16 cellular contexts compared by ENCODE assay signal in genomic region chr11:115391598-115391997, GRCh38.
DNase-seq lines count a peak whose midpoint lies in the region; ATAC-seq, FAIRE-seq and TF ChIP-seq lines count a peak whose summit lies in the region.
"Had no signal": no experiment of that assay in that cellular context is flagged by ENCODE, and none has a peak within 500 bp of the region (broad histone marks: within the 10 kb centered on the region; RNA-seq: fewer than 3 reads in every experiment).

No MANE protein-coding gene starts in this region.

- peaks cover 25% of the 10 kb centered on the region for H3K4me1 Mint-ChIP-seq in endothelial cell (ENCODE audit: unreplicated experiment)
- H3K4me1 Mint-ChIP-seq in WTC11, result peaks cover 16% of the 10 kb centered on the region
- H3K4me1 Mint-ChIP-seq in chondrocyte (ENCODE audit: low read depth), result peaks cover 13% of the 10 kb centered on the region

- TF ChIP-seq POLR2A in GM12891 (IDR thresholded peaks at IDR 0.05; ENCODE audit: low read depth, low read length), result no peak

- H3K9me3 Mint-ChIP-seq in endothelial cell (ENCODE audit: unreplicated experiment), result no peaks in the 10 kb centered on the region
- no peaks in the 10 kb centered on the region for H3K9me3 Mint-ChIP-seq in WTC11
- no peaks in the 10 kb centered on the region for H3K9me3 Mint-ChIP-seq in chondrocyte (ENCODE audit: low read depth)
- H3K9me3 Mint-ChIP-seq: activated T-cell treated with anti-CD3 and anti-CD28 coated beads, Interleukin-2, amount 50 U/mL, for 24 hours had no signal

- no peaks in the 10 kb centered on the region for H3K36me3 Mint-ChIP-seq in endothelial cell (ENCODE audit: low read depth, unreplicated experiment)
- no peaks in the 10 kb centered on the region for H3K36me3 Mint-ChIP-seq in WTC11
- no peaks in the 10 kb centered on the region for H3K36me3 Mint-ChIP-seq in chondrocyte (ENCODE audit: low read depth)
- H3K36me3 Mint-ChIP-seq: IgD-negative memory B cell had no signal

- no peak for ATAC-seq in WTC11
- ATAC-seq: foreskin keratinocyte, left ventricle myocardium superior had no signal

- CTCF ChIA-PET in WTC11 (lab: Charles Lee), result no interaction called here

- H3K27me3 Mint-ChIP-seq in endothelial cell (ENCODE audit: unreplicated experiment), result peaks cover 3% of the 10 kb centered on the region
- H3K27me3 Mint-ChIP-seq in WTC11 (ENCODE audit: low read depth), result peaks cover 100% of the 10 kb centered on the region
- no peaks in the 10 kb centered on the region for H3K27me3 Mint-ChIP-seq in chondrocyte (ENCODE audit: low read depth)

- POLR2A ChIA-PET in WTC11 (lab: Charles Lee), result no interaction called here

- H3K4me3 Mint-ChIP-seq in endothelial cell (ENCODE audit: unreplicated experiment) (no peak overlapping the region), WTC11 (no peak overlapping the region), chondrocyte (ENCODE audit: unreplicated experiment) (no peak overlapping the region)
- H3K4me3 Mint-ChIP-seq: activated T-cell treated with anti-CD3 and anti-CD28 coated beads, Interleukin-2, amount 50 U/mL, for 24 hours; IgD-negative memory B cell had no signal

- peak; percentile 41 for FAIRE-seq in GM12891 (lab: Jason Lieb, UNC)

- no peak for TF ChIP-seq CTCF in endothelial cell (IDR thresholded peaks at IDR 0.05; ENCODE audit: unreplicated experiment)
- TF ChIP-seq CTCF in WTC11 (IDR thresholded peaks at IDR 0.05), result no peak
- TF ChIP-seq CTCF in chondrocyte (IDR thresholded peaks at IDR 0.05), result no peak

- peak; percentile 17 for DNase-seq in COLO668 (lab: John Stamatoyannopoulos, UW; ENCODE audit: unreplicated experiment)
- DNase-seq in GM12891 (ENCODE audit: insufficient read length, low spot score), result no peak
- peak; percentile 86 for DNase-seq in NCI-H2171 treated with DMSO at 0.1 percent for 48 hours (lab: John Stamatoyannopoulos, UW)
- peak; percentile 23 for DNase-seq in endothelial cell (ENCODE audit: low spot score)
- no peak for DNase-seq in WTC11 (ENCODE audit: low spot score)
- no peak for DNase-seq in glomerular visceral epithelial cell (ENCODE audit: extremely low spot score)
- no peak for DNase-seq in chondrocyte (ENCODE audit: low spot score)
- DNase-seq: activated CD4-positive, alpha-beta T cell treated with anti-CD3 and anti-CD28 coated beads, Interleukin-2, amount 50 U/mL, for 4 hours; activated naive CD4-positive, alpha-beta T cell treated with anti-CD3 and anti-CD28 coated beads, Interleukin-2, amount 50 U/mL, for 16 hours; activated T-cell treated with anti-CD3 and anti-CD28 coated beads, Interleukin-2, amount 50 U/mL, for 24 hours; cortex of kidney; foreskin keratinocyte; GM23248; left ventricle myocardium superior; stimulated activated CD4-positive, alpha-beta T cell treated with anti-CD3 and anti-CD28 coated beads, Interleukin-2, amount 100 ng/mL, for 48 hours had no signal

- no peak overlapping the region for H3K27ac Mint-ChIP-seq in endothelial cell (ENCODE audit: unreplicated experiment)
- no peak overlapping the region for H3K27ac Mint-ChIP-seq in WTC11
- no peak overlapping the region for H3K27ac Mint-ChIP-seq in chondrocyte (ENCODE audit: unreplicated experiment)
- H3K27ac Mint-ChIP-seq: activated T-cell treated with anti-CD3 and anti-CD28 coated beads, Interleukin-2, amount 50 U/mL, for 24 hours had no signal

TF ChIP-seq in GM12891, 5 proteins besides CTCF, POLR2A, EP300 and RAD21:
- TF ChIP-seq TAF1 (IDR thresholded peaks at IDR 0.05; ENCODE audit: low read depth, low read length) (no peak), PAX5 (IDR thresholded peaks at IDR 0.05; ENCODE audit: insufficient read depth, low read length, severe bottlenecking) (no peak), POU2F2 (IDR thresholded peaks at IDR 0.05; ENCODE audit: low read depth, low read length) (no peak), SPI1 (IDR thresholded peaks at IDR 0.05; ENCODE audit: low read depth, low read length) (no peak), POLR2AphosphoS5 (IDR thresholded peaks at IDR 0.05; ENCODE audit: low read depth, low read length) (no peak)

TF ChIP-seq in WTC11, 78 proteins besides CTCF, POLR2A, EP300 and RAD21:
- TF ChIP-seq CREB1 (CRISPR knock-in tag; IDR thresholded peaks at IDR 0.05) (no peak), MXD4 (CRISPR knock-in tag; IDR thresholded peaks at IDR 0.05; ENCODE audit: borderline replicate concordance) (no peak), FOXJ3 (CRISPR knock-in tag; IDR thresholded peaks at IDR 0.05; ENCODE audit: borderline replicate concordance) (no peak), EMX1 (CRISPR knock-in tag; IDR thresholded peaks at IDR 0.05) (no peak), KAT7 (CRISPR knock-in tag; IDR thresholded peaks at IDR 0.05; ENCODE audit: borderline replicate concordance) (no peak), RELA (CRISPR knock-in tag; IDR thresholded peaks at IDR 0.05; ENCODE audit: borderline replicate concordance) (no peak), NR3C1 (CRISPR knock-in tag; conservative IDR thresholded peaks at IDR 0.05; ENCODE audit: low read depth) (no peak), FOXP1 (CRISPR knock-in tag; IDR thresholded peaks at IDR 0.05; ENCODE audit: borderline replicate concordance) (no peak), PREB (CRISPR knock-in tag; IDR thresholded peaks at IDR 0.05; ENCODE audit: borderline replicate concordance) (no peak), E2F4 (CRISPR knock-in tag; IDR thresholded peaks at IDR 0.05; ENCODE audit: borderline replicate concordance, low read depth) (no peak), FOXP4 (CRISPR knock-in tag; IDR thresholded peaks at IDR 0.05) (no peak), FOXK1 (CRISPR knock-in tag; IDR thresholded peaks at IDR 0.05) (no peak), NFE2L1 (CRISPR knock-in tag; IDR thresholded peaks at IDR 0.05) (no peak), GRHL2 (CRISPR knock-in tag; IDR thresholded peaks at IDR 0.05; ENCODE audit: insufficient replicate concordance, severe bottlenecking) (no peak)

Comparison
In these comparisons a context has a peak if more than half of its experiments do, and no peak if none do; other contexts are left out.
1. DNase-seq: peak in COLO668 (single experiment), NCI-H2171 treated with DMSO at 0.1 percent for 48 hours (single experiment) and endothelial cell (single experiment); none in GM12891 (single experiment), WTC11 (single experiment), glomerular visceral epithelial cell (single experiment) and chondrocyte (single experiment).